Comparison of ENCODE assay signal across 1 cellular context in the genomic region with DNA sequence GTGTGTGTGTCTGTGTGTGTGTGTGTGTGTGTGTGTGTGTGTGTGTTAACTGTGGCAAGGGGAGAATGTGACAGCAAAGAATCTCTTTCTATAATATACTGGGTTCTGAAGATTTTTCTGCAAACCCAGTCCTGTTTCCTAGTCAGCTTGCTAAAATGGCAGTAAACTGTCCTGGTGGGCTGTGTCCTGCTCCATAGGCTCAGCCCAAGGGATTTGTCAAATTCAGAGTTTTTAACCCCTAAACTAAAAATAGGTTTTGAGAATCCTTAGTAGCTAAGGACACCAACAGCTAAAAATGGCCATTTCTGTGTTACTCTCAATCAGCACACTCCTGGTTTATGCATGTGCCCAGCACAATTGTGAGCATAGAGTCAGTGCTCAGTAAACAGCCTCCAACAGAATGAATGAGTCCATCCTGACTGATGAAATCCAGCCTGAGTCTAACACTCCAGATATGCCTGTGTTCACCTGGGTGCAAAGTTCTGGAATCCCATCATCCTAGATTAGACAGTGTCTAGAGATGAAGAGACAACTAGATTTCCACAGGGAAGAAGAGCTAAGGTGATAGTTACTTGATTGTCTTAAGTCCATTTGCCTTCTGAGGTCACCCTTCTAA.
TF ChIP-seq lines count a peak whose summit lies in the region.

No MANE protein-coding gene starts in this region.

TF ChIP-seq in HepG2, 621 proteins besides CTCF, POLR2A, EP300 and RAD21 (continued from another document):
- TF ChIP-seq ARID3A (IDR thresholded peaks at IDR 0.05; ENCODE audit: low read depth, low read length) (peak; percentile 89), NBN (conservative IDR thresholded peaks at IDR 0.05) (no peak), FOXP1 (IDR thresholded peaks at IDR 0.05) (peak; percentile 32; the same call in 1 of the 2 replicates), FOXP1 (CRISPR knock-in tag; IDR thresholded peaks at IDR 0.05) (peak; percentile 94), MLXIP (CRISPR knock-in tag; IDR thresholded peaks at IDR 0.05; ENCODE audit: borderline replicate concordance) (no peak), NFKBIZ (CRISPR knock-in tag; IDR thresholded peaks at IDR 0.05) (peak; percentile 82; the same call in 1 of the 2 replicates), ZNF710 (CRISPR knock-in tag; IDR thresholded peaks at IDR 0.05; ENCODE audit: borderline replicate concordance) (peak; percentile 86; the same call in 1 of the 2 replicates), ZNF383 (CRISPR knock-in tag; IDR thresholded peaks at IDR 0.05; ENCODE audit: borderline replicate concordance) (no peak), ZBTB20 (CRISPR knock-in tag; IDR thresholded peaks at IDR 0.05; ENCODE audit: borderline replicate concordance, low read depth) (no peak; the same call in 1 of the 2 replicates), CEBPB (IDR thresholded peaks at IDR 0.05; ENCODE audit: borderline replicate concordance, low read depth, low read length) (peak; percentile 83; the same call in 1 of the 2 replicates), PRMT3 (CRISPR knock-in tag; IDR thresholded peaks at IDR 0.05; ENCODE audit: borderline replicate concordance, low read depth) (no peak), ZNF275 (CRISPR knock-in tag; IDR thresholded peaks at IDR 0.05; ENCODE audit: borderline replicate concordance) (no peak), ZNF260 (CRISPR knock-in tag; IDR thresholded peaks at IDR 0.05; ENCODE audit: borderline replicate concordance, low read depth) (no peak), SUZ12 (IDR thresholded peaks at IDR 0.05; ENCODE audit: low read depth, low read length) (no peak), ZNF317 (CRISPR knock-in tag; IDR thresholded peaks at IDR 0.05) (peak; percentile 55; the same call in 1 of the 2 replicates), SMAD9 (CRISPR knock-in tag; IDR thresholded peaks at IDR 0.05) (no peak), NFRKB (IDR thresholded peaks at IDR 0.05) (no peak), PHB2 (IDR thresholded peaks at IDR 0.05; ENCODE audit: partially characterized antibody) (no peak), MAFF (IDR thresholded peaks at IDR 0.05; ENCODE audit: low read depth, low read length) (peak; percentile 25; the same call in 1 of the 2 replicates), NFIB (CRISPR knock-in tag; IDR thresholded peaks at IDR 0.05; ENCODE audit: borderline replicate concordance) (no peak), MEIS1 (CRISPR knock-in tag; IDR thresholded peaks at IDR 0.05; ENCODE audit: borderline replicate concordance) (peak; percentile 79; the same call in 1 of the 2 replicates), FOXO1 (CRISPR knock-in tag; IDR thresholded peaks at IDR 0.05) (peak; percentile 96), TAF15 (IDR thresholded peaks at IDR 0.05; ENCODE audit: low read depth, low read length, poor library complexity, severe bottlenecking) (no peak), PTBP1 (IDR thresholded peaks at IDR 0.05; ENCODE audit: low read depth, low read length, poor library complexity, severe bottlenecking) (no peak), ZMAT3 (CRISPR knock-in tag; conservative IDR thresholded peaks at IDR 0.05) (no peak), ZNF124 (CRISPR knock-in tag; IDR thresholded peaks at IDR 0.05) (no peak), AHDC1 (CRISPR knock-in tag; IDR thresholded peaks at IDR 0.05; ENCODE audit: borderline replicate concordance) (peak; percentile 91), NR2F1 (CRISPR knock-in tag; IDR thresholded peaks at IDR 0.05) (no peak), FOXA3 (CRISPR knock-in tag; IDR thresholded peaks at IDR 0.05) (peak; percentile 98), KLF13 (CRISPR knock-in tag; IDR thresholded peaks at IDR 0.05) (no peak)
- TF ChIP-seq, protein P1, sequence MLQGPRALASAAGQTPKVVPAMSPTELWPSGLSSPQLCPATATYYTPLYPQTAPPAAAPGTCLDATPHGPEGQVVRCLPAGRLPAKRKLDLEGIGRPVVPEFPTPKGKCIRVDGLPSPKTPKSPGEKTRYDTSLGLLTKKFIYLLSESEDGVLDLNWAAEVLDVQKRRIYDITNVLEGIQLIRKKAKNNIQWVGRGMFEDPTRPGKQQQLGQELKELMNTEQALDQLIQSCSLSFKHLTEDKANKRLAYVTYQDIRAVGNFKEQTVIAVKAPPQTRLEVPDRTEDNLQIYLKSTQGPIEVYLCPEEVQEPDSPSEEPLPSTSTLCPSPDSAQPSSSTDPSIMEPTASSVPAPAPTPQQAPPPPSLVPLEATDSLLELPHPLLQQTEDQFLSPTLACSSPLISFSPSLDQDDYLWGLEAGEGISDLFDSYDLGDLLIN (CRISPR knock-in tag; IDR thresholded peaks at IDR 0.05; ENCODE audit: borderline replicate concordance), result no peak
- TF ChIP-seq, protein P2, sequence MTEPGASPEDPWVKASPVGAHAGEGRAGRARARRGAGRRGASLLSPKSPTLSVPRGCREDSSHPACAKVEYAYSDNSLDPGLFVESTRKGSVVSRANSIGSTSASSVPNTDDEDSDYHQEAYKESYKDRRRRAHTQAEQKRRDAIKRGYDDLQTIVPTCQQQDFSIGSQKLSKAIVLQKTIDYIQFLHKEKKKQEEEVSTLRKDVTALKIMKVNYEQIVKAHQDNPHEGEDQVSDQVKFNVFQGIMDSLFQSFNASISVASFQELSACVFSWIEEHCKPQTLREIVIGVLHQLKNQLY (CRISPR knock-in tag; IDR thresholded peaks at IDR 0.05), result peak; percentile 48; the same call in 1 of the 2 replicates
